In the genomic region with DNA sequence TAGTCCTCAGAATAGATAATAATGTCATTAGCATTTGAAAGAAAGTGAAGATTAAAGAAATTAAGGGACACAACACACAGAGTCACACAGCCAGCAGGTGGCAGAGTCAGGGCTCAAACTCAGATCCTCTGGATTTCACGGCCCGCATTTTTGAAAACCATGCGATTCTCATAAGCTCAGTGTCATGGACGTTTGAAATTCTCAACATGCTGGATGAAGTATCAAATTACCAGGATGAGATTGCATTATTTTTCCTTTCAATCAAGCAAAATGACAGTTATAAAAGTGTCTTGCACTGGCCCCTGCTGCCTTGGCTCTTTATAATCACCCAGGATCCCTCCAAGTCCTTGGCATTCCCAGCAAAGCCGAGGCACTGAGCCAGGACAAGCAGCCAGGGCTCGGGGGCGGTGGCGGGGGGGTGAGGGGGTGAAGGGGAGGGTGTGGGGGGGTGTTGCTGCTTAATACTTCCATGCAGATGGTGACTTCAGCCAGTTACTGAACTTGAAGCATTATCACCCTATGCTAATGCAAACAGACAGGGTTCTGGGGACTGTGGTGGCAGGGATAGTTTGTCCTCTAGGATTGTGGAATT, we compare ENCODE assay signal across 8 cellular contexts. TPM values are rescaled to one million over a fixed set of nuclear protein-coding genes. Genes with fewer than 3 reads are reported as not detected.
DNase-seq lines count a peak whose midpoint lies in the region; ATAC-seq, FAIRE-seq and TF ChIP-seq lines count a peak whose summit lies in the region.

No MANE protein-coding gene starts in this region.

- no peaks in the 10 kb centered on the region for H3K27me3 ChIP-seq in WERI-Rb-1 (ENCODE audit: insufficient read depth, low read depth, severe bottlenecking)

- H3K9me3 ChIP-seq in WERI-Rb-1 (ENCODE audit: severe bottlenecking) (no peaks in the 10 kb centered on the region), kidney (ENCODE audit: control insufficient read depth in 1 of 2, low read length in 2 of 2) (no peaks in the 10 kb centered on the region)

- DNase-seq in MV-4-11 (lab: John Stamatoyannopoulos, UW) (peak; percentile 43), WERI-Rb-1 (peak; percentile 80), T47D (ENCODE audit: low read depth in 1 of 2, low spot score in 1 of 2) (peak; percentile 37 to 71), kidney (peak; percentile 86), GM19240 (ENCODE audit: insufficient read length, low spot score) (no peak)
- peak; percentile 63 to 67 for DNase-seq in stimulated activated CD4-positive, alpha-beta T cell treated with anti-CD3 and anti-CD28 coated beads, Interleukin-2, amount 100 ng/mL, for 24 hours

- peak overlapping the region in 1 of 2 donors; percentile 40 for H3K9ac ChIP-seq in kidney (ENCODE audit: low read length in 2 of 2)

- no peaks in the 10 kb centered on the region for H3K4me1 ChIP-seq in kidney (ENCODE audit: control insufficient read depth in 1 of 2, insufficient read depth in 1 of 2, low read depth in 1 of 2, low read length in 2 of 2)

- ATAC-seq in HG02610 (IDR thresholded peaks at IDR 0.05; ENCODE audit: unreplicated experiment): no peak

- H3K36me3 ChIP-seq in WERI-Rb-1: no peaks in the 10 kb centered on the region
- H3K36me3 ChIP-seq in kidney (ENCODE audit: control insufficient read depth in 1 of 2, insufficient read depth in 2 of 2, low read length in 2 of 2): no peaks in the 10 kb centered on the region

- TF ChIP-seq CTCF in WERI-Rb-1 (IDR thresholded peaks at IDR 0.05; ENCODE audit: low read depth, low read length): peak; percentile 69
- TF ChIP-seq CTCF in kidney (IDR thresholded peaks at IDR 0.05; ENCODE audit: borderline replicate concordance, extremely low read depth, insufficient read depth): peak; percentile 73

- FAIRE-seq in G401.6 (lab: Jason Lieb, UNC) (peak; percentile 33), kidney (lab: Jason Lieb, UNC) (peak; percentile 70)

- in situ Hi-C loops in T47D (cut with HindIII; ENCODE audit: low pct_unique_long_range_greater_than_20kb, low sequenced_read_pairs): no loop called here

- H3K4me3 ChIP-seq in WERI-Rb-1 (ENCODE audit: low read depth, low read length) (peak overlapping the region; percentile 34), kidney (ENCODE audit: low read length in 2 of 2) (peak overlapping the region in 1 of 2 donors; percentile 49)

- intact Hi-C loops in kidney (cut with DNase I): no loop called here

- H3K27ac ChIP-seq in WERI-Rb-1 (no peak overlapping the region), kidney (ENCODE audit: low read depth in 2 of 2, low read length in 2 of 2) (no peak overlapping the region)

RNA-seq across cellular contexts. Expression of a gene that starts 6.6 kb away (rescaled TPM):
- total RNA-seq in kidney: 48.8 TPM
- polyA plus RNA-seq in kidney (ENCODE audit: insufficient read depth, low read depth, low replicate concordance): 33.4 TPM

RNA-seq across cellular contexts. Expression of a gene that starts 32.2 kb away (rescaled TPM):
- total RNA-seq in kidney: 11.8 TPM
- 4.8 TPM for polyA plus RNA-seq in kidney (ENCODE audit: insufficient read depth, low read depth, low replicate concordance)

RNA-seq across cellular contexts. Expression of a gene that starts 49.6 kb away (rescaled TPM):
- 11.0 TPM for total RNA-seq in kidney
- 0.88 TPM for polyA plus RNA-seq in kidney (ENCODE audit: insufficient read depth, low read depth, low replicate concordance)
